In genomic region chr2:231708773-231709635, GRCh38 we compare ENCODE assay signal across 8 cellular contexts. TPM values are rescaled to one million over a fixed set of nuclear protein-coding genes. Genes with fewer than 3 reads are reported as not detected.
DNase-seq lines count a peak whose midpoint lies in the region; ATAC-seq and TF ChIP-seq lines count a peak whose summit lies in the region.

No MANE protein-coding gene starts in this region.

- intact Hi-C loops in tibial artery (cut with DNase I; ENCODE audit: low total_unique reads): loop anchor here (2.0 kb wide), 1 partner anchor 96 kb away; no protein-coding TSS in a partner anchor

- H3K4me1 Mint-ChIP-seq in IgD-negative memory B cell (peaks cover 29 to 39% (median 30%) of the 10 kb centered on the region in 3 donors), endothelial cell (ENCODE audit: unreplicated experiment) (peaks cover 33% of the 10 kb centered on the region)
- peaks cover 45 to 47% of the 10 kb centered on the region in 2 donors for H3K4me1 Mint-ChIP-seq in natural killer cell treated with Interleukin-12 subunit alpha and Interleukin-12 subunit beta and Interleukin-15 and Interleukin-18, amount 100 ng/mL, for 72 hours (ENCODE audit: low read depth in 2 of 2)

- H3K4me3 Mint-ChIP-seq in IgD-negative memory B cell (peak overlapping the region; percentile 99 to 100 (median 100)), endothelial cell (ENCODE audit: unreplicated experiment) (peak overlapping the region; percentile 97)
- H3K4me3 Mint-ChIP-seq in natural killer cell treated with Interleukin-12 subunit alpha and Interleukin-12 subunit beta and Interleukin-15 and Interleukin-18, amount 100 ng/mL, for 72 hours: peak overlapping the region; percentile 88

- peak overlapping the region; percentile 100 for H3K4me2 ChIP-seq in BLaER1

- H3K27ac ChIP-seq in BLaER1: peak overlapping the region; percentile 100
- peak overlapping the region; percentile 99 for H3K27ac ChIP-seq in tibial artery

- H3K27ac Mint-ChIP-seq in IgD-negative memory B cell (peak overlapping the region; percentile 100), endothelial cell (ENCODE audit: unreplicated experiment) (peak overlapping the region; percentile 64)
- peak overlapping the region; percentile 97 to 100 for H3K27ac Mint-ChIP-seq in natural killer cell treated with Interleukin-12 subunit alpha and Interleukin-12 subunit beta and Interleukin-15 and Interleukin-18, amount 100 ng/mL, for 72 hours

- H4K20me1 ChIP-seq in BLaER1: peaks cover 56% of the 10 kb centered on the region

- H3K9me3 Mint-ChIP-seq in IgD-negative memory B cell (peaks cover 0 to 1% (median 0%) of the 10 kb centered on the region in 3 donors), endothelial cell (ENCODE audit: unreplicated experiment) (no peaks in the 10 kb centered on the region)
- H3K9me3 Mint-ChIP-seq in natural killer cell treated with Interleukin-12 subunit alpha and Interleukin-12 subunit beta and Interleukin-15 and Interleukin-18, amount 100 ng/mL, for 72 hours: no peaks in the 10 kb centered on the region

- H3K27me3 ChIP-seq in BLaER1 (no peaks in the 10 kb centered on the region), tibial artery (no peaks in the 10 kb centered on the region)

- H3K27me3 Mint-ChIP-seq in IgD-negative memory B cell: peaks cover 6% of the 10 kb centered on the region
- H3K27me3 Mint-ChIP-seq in endothelial cell (ENCODE audit: unreplicated experiment): peaks cover 34% of the 10 kb centered on the region
- no peaks in the 10 kb centered on the region for H3K27me3 Mint-ChIP-seq in natural killer cell treated with Interleukin-12 subunit alpha and Interleukin-12 subunit beta and Interleukin-15 and Interleukin-18, amount 100 ng/mL, for 72 hours

- H3K4me3 ChIP-seq in BLaER1 (peak overlapping the region; percentile 100), tibial artery (peak overlapping the region; percentile 80 to 99)

- no peaks in the 10 kb centered on the region for H3K9me3 ChIP-seq in BLaER1
- H3K9me3 ChIP-seq in tibial artery: no peaks in the 10 kb centered on the region

- DNase-seq in activated CD8-positive, alpha-beta memory T cell treated with anti-CD3 and anti-CD28 coated beads for 24 hours: peak; percentile 84
- peak; percentile 58 for DNase-seq in endothelial cell (ENCODE audit: low spot score)
- peak; percentile 76 for DNase-seq in natural killer cell treated with Interleukin-12 subunit alpha and Interleukin-12 subunit beta and Interleukin-15 and Interleukin-18, amount 100 ng/mL, for 72 hours (ENCODE audit: low spot score)
- peak in 1 of 2 donors; percentile 81 for DNase-seq in tibial artery
- no peak for DNase-seq in SHP77 treated with DMSO at 0.1 percent for 48 hours (lab: John Stamatoyannopoulos, UW)

- H3K9ac ChIP-seq in BLaER1: peak overlapping the region; percentile 100

- H3K36me3 ChIP-seq in BLaER1 (peaks cover 49% of the 10 kb centered on the region), tibial artery (peaks cover 16 to 24% (median 17%) of the 10 kb centered on the region in 3 donors)

- peaks cover 41% of the 10 kb centered on the region for H3K4me1 ChIP-seq in BLaER1
- H3K4me1 ChIP-seq in tibial artery: peaks cover 0 to 43% (median 35%) of the 10 kb centered on the region in 4 donors

- peaks cover 16% of the 10 kb centered on the region for H3K36me3 Mint-ChIP-seq in IgD-negative memory B cell
- peaks cover 19% of the 10 kb centered on the region for H3K36me3 Mint-ChIP-seq in endothelial cell (ENCODE audit: low read depth, unreplicated experiment)
- peaks cover 17% of the 10 kb centered on the region for H3K36me3 Mint-ChIP-seq in natural killer cell treated with Interleukin-12 subunit alpha and Interleukin-12 subunit beta and Interleukin-15 and Interleukin-18, amount 100 ng/mL, for 72 hours

- no peak for TF ChIP-seq CTCF in endothelial cell (IDR thresholded peaks at IDR 0.05; ENCODE audit: unreplicated experiment)
- TF ChIP-seq CTCF in tibial artery (IDR thresholded peaks at IDR 0.05): no peak

- peak; percentile 0 to 3 for ATAC-seq in natural killer cell treated with Interleukin-12 subunit alpha and Interleukin-12 subunit beta and Interleukin-15 and Interleukin-18, amount 100 ng/mL, for 72 hours
- ATAC-seq in HG03342 (IDR thresholded peaks at IDR 0.05; ENCODE audit: unreplicated experiment): no peak

RNA-seq across cellular contexts. Expression of gene PTMA, which starts 0.7 kb away (rescaled TPM):
- polyA plus RNA-seq in IgD-negative memory B cell: 2,664 TPM
- total RNA-seq in endothelial cell (ENCODE audit: unreplicated experiment): 592 TPM
- 1,000 to 10,000 TPM; 1,013 to 1,764 TPM for total RNA-seq in natural killer cell treated with Interleukin-12 subunit alpha and Interleukin-12 subunit beta and Interleukin-15 and Interleukin-18, amount 100 ng/mL, for 72 hours
